23 cellular contexts compared by ENCODE assay signal in genomic region chr22:17928391-17928790, GRCh38.
DNase-seq lines count a peak whose midpoint lies in the region; ATAC-seq and TF ChIP-seq lines count a peak whose summit lies in the region.
"Had no signal": no experiment of that assay in that cellular context is flagged by ENCODE, and none has a peak within 500 bp of the region (broad histone marks: within the 10 kb centered on the region; RNA-seq: fewer than 3 reads in every experiment).

No MANE protein-coding gene starts in this region.

- H3K27ac ChIP-seq in osteoblast (ENCODE audit: low read depth, low read length) = no peak overlapping the region
- H3K27ac ChIP-seq: A549; BLaER1 treated with 17β-estradiol and CSF1 and Interleukin-3, amounts not matched to agents 10 nM and 100 nM had no signal

- H3K27me3 ChIP-seq in osteoblast (ENCODE audit: insufficient read depth, low read length) = no peaks in the 10 kb centered on the region
- H3K27me3 ChIP-seq: BE2C; BLaER1 treated with 17β-estradiol and CSF1 and Interleukin-3, amounts not matched to agents 10 nM and 100 nM had no signal

- no peak for DNase-seq in stimulated activated naive CD8-positive, alpha-beta T cell treated with anti-CD3 and anti-CD28 coated beads, Interleukin-15, Interleukin-2, amounts not matched to agents 100 U/mL and 50 U/mL, for 24 hours
- DNase-seq in stimulated activated naive CD8-positive, alpha-beta T cell treated with anti-CD3 and anti-CD28 coated beads, Interleukin-15, amount 100 ng/mL, for 72 hours = no peak
- DNase-seq in amniotic epithelial cell (ENCODE audit: low read depth) (peak; percentile 92), osteoblast (ENCODE audit: insufficient read length, low spot score, missing footprints) (peak; percentile 13), cerebellar cortex (ENCODE audit: low spot score) (no peak)
- no peak for DNase-seq in stimulated activated naive B cell treated with anti-CD40 and anti-IgM and Interleukin-4, amounts not matched to agents 10 μg/mL and 1 μg/mL and 100 μg/mL, for 72 hours
- DNase-seq: 8988T; ACHN; AML-193; BE2C; CD4-positive, alpha-beta T cell; CD8-positive, alpha-beta memory T cell; DMS 273 treated with DMSO at 0.1 percent for 48 hours; DMS79; EL; GDM1; H7; HCEC 1CT had no signal

- H3K27me3 Mint-ChIP-seq in stimulated activated naive CD8-positive, alpha-beta T cell treated with anti-CD3 and anti-CD28 coated beads, Interleukin-15, amount 100 ng/mL, for 72 hours = no peaks in the 10 kb centered on the region
- no peaks in the 10 kb centered on the region for H3K27me3 Mint-ChIP-seq in stimulated activated naive B cell treated with anti-CD40 and anti-IgM and Interleukin-4, amounts not matched to agents 10 μg/mL and 1 μg/mL and 100 μg/mL, for 72 hours
- H3K27me3 Mint-ChIP-seq: CD4-positive, alpha-beta T cell had no signal

- ATAC-seq in stimulated activated naive CD8-positive, alpha-beta T cell treated with anti-CD3 and anti-CD28 coated beads, Interleukin-15, Interleukin-2, amounts not matched to agents 100 U/mL and 50 U/mL, for 24 hours = peak; percentile 9
- ATAC-seq in stimulated activated naive CD8-positive, alpha-beta T cell treated with anti-CD3 and anti-CD28 coated beads, Interleukin-15, amount 100 ng/mL, for 72 hours = no peak
- no peak for ATAC-seq in GM19455 (IDR thresholded peaks at IDR 0.05; ENCODE audit: unreplicated experiment)
- no peak for ATAC-seq in stimulated activated naive B cell treated with anti-CD40 and anti-IgM and Interleukin-4, amounts not matched to agents 10 μg/mL and 1 μg/mL and 100 μg/mL, for 72 hours (replicated peaks)
- ATAC-seq: A549, GM12878 had no signal

- H3K4me1 Mint-ChIP-seq in stimulated activated naive CD8-positive, alpha-beta T cell treated with anti-CD3 and anti-CD28 coated beads, Interleukin-15, amount 100 ng/mL, for 72 hours = peaks cover 20% of the 10 kb centered on the region
- H3K4me1 Mint-ChIP-seq in stimulated activated naive B cell treated with anti-CD40 and anti-IgM and Interleukin-4, amounts not matched to agents 10 μg/mL and 1 μg/mL and 100 μg/mL, for 72 hours = peaks cover 61 to 73% of the 10 kb centered on the region in 2 donors
- H3K4me1 Mint-ChIP-seq: CD14-positive monocyte had no signal

- H3K9me3 ChIP-seq in osteoblast (ENCODE audit: low read depth, low read length) = no peaks in the 10 kb centered on the region
- H3K9me3 ChIP-seq: A549, BE2C had no signal

- H3K79me2 ChIP-seq in osteoblast (ENCODE audit: insufficient read depth, low read length) = peaks cover 79% of the 10 kb centered on the region

- H3K36me3 ChIP-seq in osteoblast (ENCODE audit: insufficient read depth, low read length) = no peaks in the 10 kb centered on the region
- H3K36me3 ChIP-seq: BE2C had no signal

- H3K9me3 Mint-ChIP-seq in stimulated activated naive CD8-positive, alpha-beta T cell treated with anti-CD3 and anti-CD28 coated beads, Interleukin-15, amount 100 ng/mL, for 72 hours = no peaks in the 10 kb centered on the region
- no peaks in the 10 kb centered on the region for H3K9me3 Mint-ChIP-seq in stimulated activated naive B cell treated with anti-CD40 and anti-IgM and Interleukin-4, amounts not matched to agents 10 μg/mL and 1 μg/mL and 100 μg/mL, for 72 hours
- H3K9me3 Mint-ChIP-seq: CD14-positive monocyte; CD4-positive, alpha-beta T cell; CD8-positive, alpha-beta memory T cell had no signal

- H3K27ac Mint-ChIP-seq in stimulated activated naive CD8-positive, alpha-beta T cell treated with anti-CD3 and anti-CD28 coated beads, Interleukin-15, amount 100 ng/mL, for 72 hours = no peak overlapping the region
- H3K27ac Mint-ChIP-seq in stimulated activated naive B cell treated with anti-CD40 and anti-IgM and Interleukin-4, amounts not matched to agents 10 μg/mL and 1 μg/mL and 100 μg/mL, for 72 hours = no peak overlapping the region
- H3K27ac Mint-ChIP-seq: CD14-positive monocyte; CD4-positive, alpha-beta T cell had no signal

- no peak overlapping the region for H3K4me3 Mint-ChIP-seq in stimulated activated naive CD8-positive, alpha-beta T cell treated with anti-CD3 and anti-CD28 coated beads, Interleukin-15, amount 100 ng/mL, for 72 hours
- no peak overlapping the region for H3K4me3 Mint-ChIP-seq in stimulated activated naive B cell treated with anti-CD40 and anti-IgM and Interleukin-4, amounts not matched to agents 10 μg/mL and 1 μg/mL and 100 μg/mL, for 72 hours
- H3K4me3 Mint-ChIP-seq: CD4-positive, alpha-beta T cell; CD8-positive, alpha-beta memory T cell had no signal

- no peak overlapping the region for H2AFZ ChIP-seq in osteoblast (ENCODE audit: low read length)

- no peak for TF ChIP-seq CTCF in osteoblast (IDR thresholded peaks at IDR 0.05; ENCODE audit: extremely low read depth, low read depth, low read length)

- H4K20me1 ChIP-seq in osteoblast (ENCODE audit: insufficient read depth, low read length) = peaks cover 59% of the 10 kb centered on the region

- peaks cover 13 to 18% of the 10 kb centered on the region in 2 donors for H3K36me3 Mint-ChIP-seq in stimulated activated naive B cell treated with anti-CD40 and anti-IgM and Interleukin-4, amounts not matched to agents 10 μg/mL and 1 μg/mL and 100 μg/mL, for 72 hours
- H3K36me3 Mint-ChIP-seq: CD14-positive monocyte had no signal

- H3K4me2 ChIP-seq in osteoblast (ENCODE audit: insufficient read depth, low read length) = no peak overlapping the region
- H3K4me2 ChIP-seq: A549; BLaER1 treated with 17β-estradiol and CSF1 and Interleukin-3, amounts not matched to agents 10 nM and 100 nM had no signal

- no peak overlapping the region for H3K4me3 ChIP-seq in osteoblast (ENCODE audit: insufficient read depth, low read length)
- H3K4me3 ChIP-seq: A549; BLaER1 treated with 17β-estradiol and CSF1 and Interleukin-3, amounts not matched to agents 10 nM and 100 nM; GM12878 had no signal

- H3K4me1 ChIP-seq in osteoblast (ENCODE audit: insufficient read depth, low read length) = peaks cover 30% of the 10 kb centered on the region

Comparison
In these comparisons a context has a peak if more than half of its experiments do, and no peak if none do; other contexts are left out.
1. DNase-seq: peak in amniotic epithelial cell (single experiment) and osteoblast (single experiment); none in stimulated activated naive CD8-positive, alpha-beta T cell treated with anti-CD3 and anti-CD28 coated beads, Interleukin-15, Interleukin-2, amounts not matched to agents 100 U/mL and 50 U/mL, for 24 hours (single experiment), stimulated activated naive CD8-positive, alpha-beta T cell treated with anti-CD3 and anti-CD28 coated beads, Interleukin-15, amount 100 ng/mL, for 72 hours (0 of 2), cerebellar cortex (single experiment) and stimulated activated naive B cell treated with anti-CD40 and anti-IgM and Interleukin-4, amounts not matched to agents 10 μg/mL and 1 μg/mL and 100 μg/mL, for 72 hours (single experiment).